9 cellular contexts compared by ENCODE assay signal in genomic region chr14:22531451-22532344, GRCh38. TPM values are rescaled to one million over a fixed set of nuclear protein-coding genes. Genes with fewer than 3 reads are reported as not detected.
A peak's percentile ranks its signal among the peaks of the same experiment; 100 is the strongest.
DNase-seq lines count a peak whose midpoint lies in the region; ATAC-seq and TF ChIP-seq lines count a peak whose summit lies in the region.
"Had no signal": no experiment of that assay in that cellular context is flagged by ENCODE, and none has a peak within 500 bp of the region (broad histone marks: within the 10 kb centered on the region; RNA-seq: fewer than 3 reads in every experiment).

No MANE protein-coding gene starts in this region.

- H3K56ac ChIP-seq in mesendoderm (ENCODE audit: low read length) = no peak overlapping the region

- H3K23ac ChIP-seq in mesendoderm (ENCODE audit: low read length) = no peak overlapping the region

- H3K27ac ChIP-seq in aorta (ENCODE audit: low read depth in 1 of 2, low read length in 2 of 2) (peak overlapping the region in 1 of 2 donors; percentile 38), heart right ventricle (peak overlapping the region in 1 of 10 donors; percentile 55), mesendoderm (ENCODE audit: low read depth, low read length) (no peak overlapping the region)

- no peak overlapping the region for H3K4me2 ChIP-seq in mesendoderm (ENCODE audit: low read length)

- H3K4me1 Mint-ChIP-seq in chondrocyte (ENCODE audit: low read depth) = peaks cover 52% of the 10 kb centered on the region

- H2BK15ac ChIP-seq in mesendoderm (replicated peaks; ENCODE audit: low read depth) = no peak overlapping the region

- no peak overlapping the region for H3K4ac ChIP-seq in mesendoderm (ENCODE audit: low read depth, low read length)

- DNase-seq in chondrocyte (ENCODE audit: low spot score) (no peak), aorta (no peak), hippocampal formation (lab: John Stamatoyannopoulos, UW) (no peak), heart right ventricle (no peak), mesendoderm (no peak)

- no peaks in the 10 kb centered on the region for H3K9me3 Mint-ChIP-seq in chondrocyte (ENCODE audit: low read depth)
- H3K9me3 Mint-ChIP-seq: brain had no signal

- H3K79me2 ChIP-seq in mesendoderm (ENCODE audit: control insufficient read depth, insufficient read depth, low read length) = no peaks in the 10 kb centered on the region

- H3K4me1 ChIP-seq in aorta (ENCODE audit: control insufficient read depth in 1 of 2, insufficient read depth in 2 of 2, low read length in 2 of 2) = peaks cover 0 to 6% of the 10 kb centered on the region in 2 donors
- H3K4me1 ChIP-seq in heart right ventricle = peaks cover 0 to 31% (median 13%) of the 10 kb centered on the region in 9 donors
- H3K4me1 ChIP-seq in mesendoderm (ENCODE audit: control insufficient read depth, low read depth, low read length) = no peaks in the 10 kb centered on the region

- no peak overlapping the region for H3K9ac ChIP-seq in mesendoderm (ENCODE audit: low read length)

- H3K18ac ChIP-seq in mesendoderm (ENCODE audit: low read length) = no peak overlapping the region

- no peak overlapping the region for H2BK5ac ChIP-seq in mesendoderm (ENCODE audit: low read length)

- no peaks in the 10 kb centered on the region for H3K79me1 ChIP-seq in mesendoderm (ENCODE audit: low read length)

- H3K36me3 Mint-ChIP-seq in chondrocyte (ENCODE audit: low read depth) = no peaks in the 10 kb centered on the region
- H3K36me3 Mint-ChIP-seq: brain had no signal

- no peak overlapping the region for H2BK120ac ChIP-seq in mesendoderm (ENCODE audit: low read depth, low read length)

- intact Hi-C loops in aorta (cut with DNase I) = loop anchor here in 1 of 2 donors (5.0 kb wide), 1 partner anchor 219 kb away; no protein-coding TSS in a partner anchor
- intact Hi-C loops in heart right ventricle (cut with DNase I) = no loop called here

- peak overlapping the region; percentile 91 for H3K27ac Mint-ChIP-seq in chondrocyte (ENCODE audit: unreplicated experiment)
- H3K27ac Mint-ChIP-seq: brain had no signal

- TF ChIP-seq CTCF in chondrocyte (IDR thresholded peaks at IDR 0.05) (no peak), heart right ventricle (IDR thresholded peaks at IDR 0.05) (no peak)

- ATAC-seq in GM18499 (IDR thresholded peaks at IDR 0.05; ENCODE audit: insufficient read depth, unreplicated experiment) (peak; percentile 56), GM19467 (IDR thresholded peaks at IDR 0.05; ENCODE audit: unreplicated experiment) (peak; percentile 64), HG03159 (IDR thresholded peaks at IDR 0.05; ENCODE audit: unreplicated experiment) (peak; percentile 74), aorta (ENCODE audit: low FRiP score) (no peak), heart right ventricle (no peak)

- H4K5ac ChIP-seq in mesendoderm (ENCODE audit: low read length) = no peak overlapping the region

- H3K36me3 ChIP-seq in aorta (ENCODE audit: control insufficient read depth in 1 of 2, insufficient read depth in 2 of 2, low read length in 1 of 2) (no peaks in the 10 kb centered on the region), heart right ventricle (no peaks in the 10 kb centered on the region), mesendoderm (ENCODE audit: control insufficient read depth, insufficient read depth, low read length) (no peaks in the 10 kb centered on the region)

- 96 to 98% methylated on average over 5 of the region's 5 CpGs for WGBS in aorta, 2 donors
- 93 to 94% methylated on average over 5 of the region's 5 CpGs for WGBS in heart right ventricle, 2 donors
- WGBS in mesendoderm (ENCODE audit: extremely low coverage, insufficient coverage, low lambda C conversion rate) = no CpG with 5 or more reads among the region's 5 CpGs

- no peak overlapping the region for H3K4me3 Mint-ChIP-seq in chondrocyte (ENCODE audit: unreplicated experiment)
- H3K4me3 Mint-ChIP-seq: brain had no signal

- H3K4me3 ChIP-seq in aorta (ENCODE audit: low read length in 2 of 2) = no peak overlapping the region
- H3K4me3 ChIP-seq in heart right ventricle = peak overlapping the region in 1 of 10 donors; percentile 8
- no peak overlapping the region for H3K4me3 ChIP-seq in mesendoderm (ENCODE audit: low read length)

- no peak overlapping the region for H2AK5ac ChIP-seq in mesendoderm (ENCODE audit: low read length)

- no peaks in the 10 kb centered on the region for H3K9me3 ChIP-seq in aorta (ENCODE audit: control insufficient read depth, low read length)
- H3K9me3 ChIP-seq in heart right ventricle = no peaks in the 10 kb centered on the region

- no peak overlapping the region for H4K8ac ChIP-seq in mesendoderm (ENCODE audit: low read depth, low read length)

- H3K27me3 ChIP-seq in aorta (ENCODE audit: control insufficient read depth in 1 of 2, insufficient read depth in 2 of 2, low read length in 1 of 2) (no peaks in the 10 kb centered on the region), heart right ventricle (no peaks in the 10 kb centered on the region), mesendoderm (ENCODE audit: insufficient read depth, low read length, poor library complexity) (no peaks in the 10 kb centered on the region)

- H3K27me3 Mint-ChIP-seq in chondrocyte (ENCODE audit: low read depth) = no peaks in the 10 kb centered on the region

RNA-seq across cellular contexts. Expression of gene DAD1, which starts 57.3 kb away (rescaled TPM):
- total RNA-seq in chondrocyte (248 to 266 TPM (median 253 TPM) in 3 replicates), aorta (100 to 1,000 TPM; 143 to 149 TPM), heart right ventricle (100 to 1,000 TPM; 115 to 182 (median 136) TPM)
- polyA plus RNA-seq in aorta (100 to 1,000 TPM; 240 to 309 TPM), heart right ventricle (100 to 1,000 TPM in 1 of 2 donors, 10 to 100 TPM in 1; 82.4 to 420 TPM)
- polyA plus RNA-seq in mesendoderm (2013, experiment 1 of 2) = 168 TPM
- polyA plus RNA-seq in mesendoderm (2013, experiment 2 of 2) = 167 TPM

Comparison
In these comparisons a context has a peak if more than half of its experiments do, and no peak if none do; other contexts are left out.
1. ATAC-seq: peak in GM18499 (single experiment), GM19467 (single experiment) and HG03159 (single experiment); none in aorta (single experiment) and heart right ventricle (0 of 8).